In genomic region chr2:96374211-96374951, GRCh38 we compare ENCODE assay signal across 9 cellular contexts. TPM values are rescaled to one million over a fixed set of nuclear protein-coding genes. Genes with fewer than 3 reads are reported as not detected.
A peak's percentile ranks its signal among the peaks of the same experiment; 100 is the strongest.
DNase-seq lines count a peak whose midpoint lies in the region; TF ChIP-seq lines count a peak whose summit lies in the region.
"Had no signal": no experiment of that assay in that cellular context is flagged by ENCODE, and none has a peak within 500 bp of the region (broad histone marks: within the 10 kb centered on the region; RNA-seq: fewer than 3 reads in every experiment).

No MANE protein-coding gene starts in this region.

- H3K36me3 Mint-ChIP-seq in osteocyte (ENCODE audit: unreplicated experiment) = peaks cover 9% of the 10 kb centered on the region

- H3K4me3 Mint-ChIP-seq in osteocyte (ENCODE audit: unreplicated experiment) = no peak overlapping the region

- H3K9me2 ChIP-seq in GM23248 (ENCODE audit: insufficient read depth) = no peaks in the 10 kb centered on the region

- TF ChIP-seq CTCF in osteocyte (IDR thresholded peaks at IDR 0.05) = no peak

- H2BK120ac ChIP-seq in neuronal stem cell (ENCODE audit: low read depth, low read length) = no peak overlapping the region

- H3K18ac ChIP-seq in neuronal stem cell (ENCODE audit: low read length) = no peak overlapping the region

- H3K4me3 ChIP-seq in GM23248 (no peak overlapping the region), neuronal stem cell (ENCODE audit: low read length in 2 of 2) (no peak overlapping the region)

- H3K27ac ChIP-seq in GM23248 (no peak overlapping the region), neuronal stem cell (replicated peaks; ENCODE audit: low read length) (no peak overlapping the region)

- no peaks in the 10 kb centered on the region for H3F3A ChIP-seq in GM23248 (ENCODE audit: insufficient read depth)

- WGBS in GM23248 (ENCODE audit: low coverage in 1 of 2, low lambda C conversion rate in 2 of 2, missing lambda C conversion rate in 2 of 2), 2 experiments = 10 to 15% methylated on average over 2 of the region's 2 CpGs
- no CpG with 5 or more reads among the region's 2 CpGs for WGBS in neuronal stem cell (ENCODE audit: extremely low coverage in 2 of 2, insufficient read length in 2 of 2, insufficient replicate concordance in 1 of 2), 2 donors

- H2BK12ac ChIP-seq in neuronal stem cell (ENCODE audit: low read length) = no peak overlapping the region

- no peak overlapping the region for H2AK5ac ChIP-seq in neuronal stem cell (ENCODE audit: low read depth, low read length)

- H2AFZ ChIP-seq in GM23248 = no peak overlapping the region
- H2AFZ ChIP-seq in neuronal stem cell (ENCODE audit: low read length) = no peak overlapping the region

- in situ Hi-C loops in GM23248 (cut with MboI) = no loop called here

- H3K36me3 ChIP-seq in GM23248 (ENCODE audit: low read depth) (no peaks in the 10 kb centered on the region), neuronal stem cell (replicated peaks in 1 of 2; ENCODE audit: control insufficient read depth in 2 of 2, insufficient read depth in 2 of 2, low read length in 2 of 2) (peaks cover 37 to 51% of the 10 kb centered on the region in 2 donors)

- no peaks in the 10 kb centered on the region for H4K20me1 ChIP-seq in GM23248 (ENCODE audit: insufficient read depth)

- H4K8ac ChIP-seq in neuronal stem cell (ENCODE audit: low read depth, low read length) = no peak overlapping the region

- H3K14ac ChIP-seq in neuronal stem cell (ENCODE audit: low read length) = no peak overlapping the region

- no peak overlapping the region for H2BK15ac ChIP-seq in neuronal stem cell (ENCODE audit: low read length)

- H3K9me3 ChIP-seq in GM23248 (ENCODE audit: low read depth) (no peaks in the 10 kb centered on the region), neuronal stem cell (replicated peaks in 1 of 2; ENCODE audit: control insufficient read depth in 2 of 2, insufficient read depth in 1 of 2, low read depth in 1 of 2, low read length in 2 of 2) (peaks cover 16 to 24% of the 10 kb centered on the region in 2 donors)

- H3K9ac ChIP-seq in GM23248 (no peak overlapping the region), neuronal stem cell (ENCODE audit: low read depth, low read length, poor library complexity) (no peak overlapping the region)

- DNase-seq in GM23248 (peak; percentile 38), NCI-H2171 (lab: John Stamatoyannopoulos, UW) (peak; percentile 78), cerebellar cortex (ENCODE audit: low spot score) (peak; percentile 5), mucosa of gallbladder (ENCODE audit: low spot score) (peak; percentile 48), osteocyte (ENCODE audit: extremely low spot score, unreplicated experiment) (no peak), SKM-1 (lab: John Stamatoyannopoulos, UW; ENCODE audit: unreplicated experiment) (no peak), neuronal stem cell (ENCODE audit: low spot score) (no peak)
- no peak for DNase-seq in activated naive CD4-positive, alpha-beta T cell (lab: John Stamatoyannopoulos, UW)
- DNase-seq: glutamatergic neuron had no signal

- H3K79me1 ChIP-seq in neuronal stem cell (ENCODE audit: low read depth, low read length) = no peaks in the 10 kb centered on the region

- H4K91ac ChIP-seq in neuronal stem cell (ENCODE audit: low read depth, low read length, poor library complexity) = no peak overlapping the region

- H3K4me1 Mint-ChIP-seq in osteocyte (ENCODE audit: unreplicated experiment) = peaks cover 9% of the 10 kb centered on the region

- H3K79me2 ChIP-seq in GM23248 (ENCODE audit: insufficient read depth) = no peaks in the 10 kb centered on the region

- H3K9me3 Mint-ChIP-seq in osteocyte (ENCODE audit: unreplicated experiment) = peaks cover 14% of the 10 kb centered on the region

- H2BK5ac ChIP-seq in neuronal stem cell (ENCODE audit: low read length) = no peak overlapping the region

- H3K27me3 ChIP-seq in GM23248 (replicated peaks; ENCODE audit: insufficient read depth) (no peaks in the 10 kb centered on the region), neuronal stem cell (ENCODE audit: control insufficient read depth in 3 of 3, insufficient read depth in 3 of 3, low read depth in 1 of 3, low read length in 3 of 3) (no peaks in the 10 kb centered on the region)

- no peak overlapping the region for H3K4me2 ChIP-seq in GM23248 (ENCODE audit: unreplicated experiment)
- H3K4me2 ChIP-seq in neuronal stem cell (ENCODE audit: insufficient read depth, low read length, poor library complexity, severe bottlenecking) = no peak overlapping the region

- H3K4me1 ChIP-seq in GM23248 (ENCODE audit: insufficient read depth) (no peaks in the 10 kb centered on the region), neuronal stem cell (ENCODE audit: control insufficient read depth in 2 of 2, insufficient read depth in 1 of 2, low read depth in 1 of 2, low read length in 2 of 2) (no peaks in the 10 kb centered on the region)

- no peaks in the 10 kb centered on the region for H3K27me3 Mint-ChIP-seq in osteocyte (ENCODE audit: unreplicated experiment)

- H3K4ac ChIP-seq in neuronal stem cell (ENCODE audit: low read length) = no peak overlapping the region

- no peak overlapping the region for H3K23ac ChIP-seq in neuronal stem cell (ENCODE audit: low read depth, low read length, poor library complexity)

- no peak overlapping the region for H3K27ac Mint-ChIP-seq in osteocyte (ENCODE audit: unreplicated experiment)

RNA-seq across cellular contexts. Expression of gene NCAPH, which starts 38.8 kb away (rescaled TPM):
- 2.9 and 6.8 TPM in 2 replicates for total RNA-seq in GM23248 (2014; rRNA removed; shearing (Covaris generic))
- 8.0 and 8.6 TPM in 2 replicates for polyA plus RNA-seq in GM23248 (2016; fragmentation: Nextera tagmentation; extraction: Ambion mirVana)
- total RNA-seq in mucosa of gallbladder (1.2 TPM), osteocyte (5.9 and 7.7 TPM in 2 replicates)
- polyA plus RNA-seq in neuronal stem cell (2013, experiment 1 of 2) = 46.7 TPM
- 46.2 TPM for polyA plus RNA-seq in neuronal stem cell (2013, experiment 2 of 2)

RNA-seq across cellular contexts. Expression of gene ITPRIPL1, which starts 49.3 kb away (rescaled TPM):
- total RNA-seq in GM23248 (2014; rRNA removed; shearing (Covaris generic)) = 0.25 and 0.32 TPM in 2 replicates
- polyA plus RNA-seq in GM23248 (2016; fragmentation: Nextera tagmentation; extraction: Ambion mirVana) = 0.06 and 0.19 TPM in 2 replicates
- total RNA-seq in mucosa of gallbladder = 1.5 TPM
- total RNA-seq in osteocyte = 0.50 and 0.86 TPM in 2 replicates
- 4.8 TPM for polyA plus RNA-seq in neuronal stem cell (2013, experiment 1 of 2)
- 4.3 TPM for polyA plus RNA-seq in neuronal stem cell (2013, experiment 2 of 2)

Comparison
In these comparisons a context has a peak if more than half of its experiments do, and no peak if none do; other contexts are left out.
1. DNase-seq: peak in GM23248 (single experiment), NCI-H2171 (single experiment), cerebellar cortex (single experiment) and mucosa of gallbladder (single experiment); none in activated naive CD4-positive, alpha-beta T cell (0 of 4), osteocyte (single experiment), SKM-1 (single experiment) and neuronal stem cell (single experiment).